ENCODE assay signal across 39 cellular contexts in the genomic region with DNA sequence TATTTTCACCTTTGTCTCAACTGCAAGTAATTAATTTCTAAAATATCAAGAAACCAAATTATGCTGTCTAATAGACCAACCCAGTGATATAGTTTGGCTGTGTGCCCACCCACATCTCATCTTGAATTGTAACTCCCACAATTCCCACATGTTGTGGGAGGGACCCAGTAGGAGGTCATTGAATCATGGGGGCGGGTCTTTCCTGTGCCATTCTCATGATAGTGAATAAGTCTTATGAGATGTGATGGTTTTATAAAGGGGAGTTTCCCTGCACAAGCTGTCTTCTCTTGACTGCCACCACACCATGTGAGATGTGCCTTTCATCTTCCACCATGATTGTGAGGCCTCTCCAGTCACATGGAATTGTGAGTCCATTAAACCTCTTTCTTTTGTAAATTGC. TPM values are rescaled to one million over a fixed set of nuclear protein-coding genes. Genes with fewer than 3 reads are reported as not detected.
"Had no signal": no experiment of that assay in that cellular context is flagged by ENCODE, and none has a peak within 500 bp of the region (broad histone marks: within the 10 kb centered on the region; RNA-seq: fewer than 3 reads in every experiment).

No MANE protein-coding gene starts in this region.

- H3K4me1 ChIP-seq: adrenal gland, body of pancreas, gastroesophageal sphincter, lower lobe of right lung, parathyroid adenoma, psoas muscle, upper lobe of left lung had no signal

- H2AFZ ChIP-seq: parathyroid adenoma had no signal

- H3K27ac ChIP-seq: adrenal gland, body of pancreas, cardiac muscle cell, coronary artery, gastroesophageal sphincter, lower lobe of right lung, parathyroid adenoma, psoas muscle, sigmoid colon, upper lobe of left lung, VCaP had no signal

- H3K9me3 ChIP-seq: adrenal gland, body of pancreas, gastroesophageal sphincter, lower lobe of right lung, psoas muscle, sigmoid colon, upper lobe of left lung had no signal

- DNase-seq: activated CD4-positive, alpha-beta T cell treated with anti-CD3 and anti-CD28 coated beads for 4 hours; activated CD4-positive, alpha-beta T cell treated with anti-CD3 and anti-CD28 coated beads, Interleukin-2, amount 50 U/mL, for 4 hours; activated CD8-positive, alpha-beta memory T cell treated with anti-CD3 and anti-CD28 coated beads, Interleukin-2, amount 50 U/mL, for 4 hours; activated effector memory CD4-positive, alpha-beta T cell treated with anti-CD3 and anti-CD28 coated beads, Interleukin-2, amount 50 U/mL, for 16 hours; activated naive CD4-positive, alpha-beta T cell treated with anti-CD3 and anti-CD28 coated beads for 36 hours; activated naive CD8-positive, alpha-beta T cell treated with anti-CD3 and anti-CD28 coated beads for 36 hours; activated T-cell treated with anti-CD3 and anti-CD28 coated beads, Interleukin-2, amount 50 U/mL, for 1 hour; adrenal gland; aorta; body of pancreas; cerebellar nuclear complex; effector memory CD8-positive, alpha-beta T cell; erythroblast; head of caudate nucleus; hypothalamus; immature natural killer cell; kidney; lower lobe of right lung; mesenchymal stem cell; naive thymus-derived CD8-positive, alpha-beta T cell; occipital lobe; psoas muscle; sigmoid colon; stimulated activated CD4-positive, alpha-beta T cell treated with anti-CD3 and anti-CD28 coated beads, Interleukin-1b, Interleukin-23, amount 100 ng/mL, for 48 hours; stimulated activated CD4-positive, alpha-beta T cell treated with anti-CD3 and anti-CD28 coated beads, Interleukin-4, amount 100 ng/mL, for 4 hours; stimulated activated CD8-positive, alpha-beta memory T cell treated with anti-CD3 and anti-CD28 coated beads, Interleukin-4, amount 100 ng/mL, for 48 hours; stimulated activated naive CD8-positive, alpha-beta T cell treated with anti-CD3 and anti-CD28 coated beads, Interleukin-15, amount 100 ng/mL, for 72 hours; substantia nigra; upper lobe of left lung had no signal

- H3K36me3 ChIP-seq: adrenal gland, cardiac muscle cell, gastroesophageal sphincter, lower lobe of right lung, sigmoid colon, upper lobe of left lung had no signal

- ATAC-seq: body of pancreas; effector memory CD8-positive, alpha-beta T cell; gastroesophageal sphincter; left lobe of liver; lower lobe of right lung; naive thymus-derived CD8-positive, alpha-beta T cell; psoas muscle; stimulated activated memory B cell treated with anti-CD40 and anti-IgM and Interleukin-4, amounts not matched to agents 10 μg/mL and 1 μg/mL and 100 μg/mL, for 72 hours; stimulated activated naive CD8-positive, alpha-beta T cell treated with anti-CD3 and anti-CD28 coated beads, Interleukin-15, amount 100 ng/mL, for 72 hours had no signal

- H3K27me3 ChIP-seq: adrenal gland, body of pancreas, cardiac muscle cell, gastroesophageal sphincter, sigmoid colon, upper lobe of left lung had no signal

- H3K4me3 ChIP-seq: adrenal gland, body of pancreas, cardiac muscle cell, coronary artery, gastroesophageal sphincter, lower lobe of right lung, psoas muscle, sigmoid colon, smooth muscle cell, upper lobe of left lung had no signal

- H3K4me2 ChIP-seq: smooth muscle cell had no signal

- H3K9ac ChIP-seq: parathyroid adenoma had no signal

RNA-seq across cellular contexts. Expression of gene NTNG1, which starts 47.5 kb away (rescaled TPM):
- total RNA-seq: activated naive CD4-positive, alpha-beta T cell treated with anti-CD3 and anti-CD28 coated beads for 36 hours; activated T-helper 1 cell treated with anti-CD3 and anti-CD28 coated beads, Interleukin-12 subunit alpha, Interleukin-12 subunit beta, Interleukin-2, Interleukin-4 antibody, amounts not matched to agents 30 ng/mL and 10 ng/mL and 1 ng/mL, durations not matched to agents 14 hours and 24 hours and 36 hours; left lobe of liver; naive thymus-derived CD8-positive, alpha-beta T cell; T-helper 2 cell treated with Interferon-gamma antibody and Interleukin-4, amounts not matched to agents 100 ng/mL and 5 ng/mL, for 36 hours had no signal
- polyA plus RNA-seq: aorta; cardiac muscle cell; immature natural killer cell; naive thymus-derived CD8-positive, alpha-beta T cell had no signal
